23 cellular contexts compared by ENCODE assay signal in genomic region chr21:43954042-43954441, GRCh38. TPM values are rescaled to one million over a fixed set of nuclear protein-coding genes. Genes with fewer than 3 reads are reported as not detected.
DNase-seq lines count a peak whose midpoint lies in the region; ATAC-seq and TF ChIP-seq lines count a peak whose summit lies in the region.
"Had no signal": no experiment of that assay in that cellular context is flagged by ENCODE, and none has a peak within 500 bp of the region (broad histone marks: within the 10 kb centered on the region; RNA-seq: fewer than 3 reads in every experiment).

No MANE protein-coding gene starts in this region.

- no peak overlapping the region for H3K4ac ChIP-seq in neuronal stem cell (ENCODE audit: low read length)

- no peak overlapping the region for H2BK15ac ChIP-seq in neuronal stem cell (ENCODE audit: low read length)

- H3K14ac ChIP-seq in neuronal stem cell (ENCODE audit: low read length): peak overlapping the region; percentile 27

- H2BK12ac ChIP-seq in neuronal stem cell (ENCODE audit: low read length): no peak overlapping the region

- no peak overlapping the region for H2BK120ac ChIP-seq in neuronal stem cell (ENCODE audit: low read depth, low read length)

- H3K27ac ChIP-seq in right atrium auricular region: peak overlapping the region; percentile 73 to 89
- no peak overlapping the region for H3K27ac ChIP-seq in neuronal stem cell (replicated peaks; ENCODE audit: low read length)
- H3K27ac ChIP-seq in substantia nigra (ENCODE audit: low read depth, low read length, poor library complexity, severe bottlenecking): no peak overlapping the region
- H3K27ac ChIP-seq: BLaER1 treated with 17β-estradiol and CSF1 and Interleukin-3, amounts not matched to agents 10 nM and 100 nM; PC-9 had no signal

- no peak overlapping the region for H2BK5ac ChIP-seq in neuronal stem cell (ENCODE audit: low read length)

- H3K4me3 Mint-ChIP-seq in brain (no peak overlapping the region), natural killer cell (no peak overlapping the region)
- H3K4me3 Mint-ChIP-seq: CD4-positive, alpha-beta T cell; H9; HFFc6 had no signal

- DNase-seq in right atrium auricular region (ENCODE audit: low spot score) (no peak), left cardiac atrium (no peak), neuronal stem cell (ENCODE audit: low spot score) (no peak), substantia nigra (lab: John Stamatoyannopoulos, UW) (no peak), natural killer cell (no peak)
- no peak for DNase-seq in activated CD4-positive, CD25-positive, alpha-beta regulatory T cell (lab: John Stamatoyannopoulos, UW)
- DNase-seq: CD4-positive, alpha-beta T cell; H9; HFFc6; KBM-7; MV-4-11; NCI-H1105 treated with DMSO at 0.1 percent for 48 hours; NCI-H146; NCI-H1930; NCI-H2107; NCI-H446; NCI-H526; NCI-H82; NK-92 treated with Interleukin-12 subunit alpha and Interleukin-12 subunit beta, amount 100 ng/mL, for 24 hours; PC-9; SHP77 had no signal

- peak overlapping the region; percentile 5 for H2AK5ac ChIP-seq in neuronal stem cell (ENCODE audit: low read depth, low read length)

- H3K4me2 ChIP-seq in neuronal stem cell (ENCODE audit: insufficient read depth, low read length, poor library complexity, severe bottlenecking): no peak overlapping the region
- H3K4me2 ChIP-seq: PC-9 had no signal

- no peak overlapping the region for H3K9ac ChIP-seq in neuronal stem cell (ENCODE audit: low read depth, low read length, poor library complexity)
- H3K9ac ChIP-seq: BLaER1 treated with 17β-estradiol and CSF1 and Interleukin-3, amounts not matched to agents 10 nM and 100 nM had no signal

- peak overlapping the region in 3 of 5 experiments; percentile 38 to 56 (median 42) for H3K27ac Mint-ChIP-seq in brain
- no peak overlapping the region for H3K27ac Mint-ChIP-seq in natural killer cell
- H3K27ac Mint-ChIP-seq: H9, HFFc6 had no signal

- peaks cover 0 to 49% of the 10 kb centered on the region in 2 donors for H3K4me1 ChIP-seq in right atrium auricular region
- peaks cover 6 to 20% of the 10 kb centered on the region in 2 donors for H3K4me1 ChIP-seq in neuronal stem cell (ENCODE audit: control insufficient read depth in 2 of 2, insufficient read depth in 1 of 2, low read depth in 1 of 2, low read length in 2 of 2)

- no peak overlapping the region for H4K91ac ChIP-seq in neuronal stem cell (ENCODE audit: low read depth, low read length, poor library complexity)

- no peaks in the 10 kb centered on the region for H3K36me3 ChIP-seq in right atrium auricular region
- peaks cover 0 to 8% of the 10 kb centered on the region in 2 donors for H3K36me3 ChIP-seq in neuronal stem cell (replicated peaks in 1 of 2; ENCODE audit: control insufficient read depth in 2 of 2, insufficient read depth in 2 of 2, low read length in 2 of 2)

- ATAC-seq in left cardiac atrium (no peak), natural killer cell (no peak)

- H4K8ac ChIP-seq in neuronal stem cell (ENCODE audit: low read depth, low read length): no peak overlapping the region

- H3K27me3 ChIP-seq in right atrium auricular region: no peaks in the 10 kb centered on the region
- peaks cover 0 to 7% (median 0%) of the 10 kb centered on the region in 3 experiments for H3K27me3 ChIP-seq in neuronal stem cell (ENCODE audit: control insufficient read depth in 3 of 3, insufficient read depth in 3 of 3, low read depth in 1 of 3, low read length in 3 of 3)

- H3K4me3 ChIP-seq in right atrium auricular region (no peak overlapping the region), neuronal stem cell (ENCODE audit: low read length in 2 of 2) (no peak overlapping the region)
- H3K4me3 ChIP-seq: BLaER1 treated with 17β-estradiol and CSF1 and Interleukin-3, amounts not matched to agents 10 nM and 100 nM; PC-9 had no signal

- H3K79me1 ChIP-seq in neuronal stem cell (ENCODE audit: low read depth, low read length): peaks cover 8% of the 10 kb centered on the region

- intact Hi-C loops in left cardiac atrium (cut with DNase I): no loop called here
- intact Hi-C loops in natural killer cell (cut with micrococcal nuclease): no loop called here

- no peak overlapping the region for H3K23ac ChIP-seq in neuronal stem cell (ENCODE audit: low read depth, low read length, poor library complexity)

- no CpG with 5 or more reads among the region's 11 CpGs for WGBS in neuronal stem cell (ENCODE audit: extremely low coverage in 2 of 2, insufficient read length in 2 of 2, insufficient replicate concordance in 1 of 2), 2 donors

- H3K27me3 Mint-ChIP-seq in brain (no peaks in the 10 kb centered on the region), natural killer cell (ENCODE audit: low read depth in 2 of 2) (no peaks in the 10 kb centered on the region)
- H3K27me3 Mint-ChIP-seq: CD4-positive, alpha-beta T cell had no signal

- H3K9me3 Mint-ChIP-seq in brain (peaks cover 0 to 10% (median 10%) of the 10 kb centered on the region in 5 experiments), natural killer cell (no peaks in the 10 kb centered on the region)

- H2AFZ ChIP-seq in neuronal stem cell (ENCODE audit: low read length): no peak overlapping the region
- H2AFZ ChIP-seq: PC-9 had no signal

- H3K9me3 ChIP-seq in right atrium auricular region (peaks cover 0 to 6% of the 10 kb centered on the region in 2 donors), neuronal stem cell (replicated peaks in 1 of 2; ENCODE audit: control insufficient read depth in 2 of 2, insufficient read depth in 1 of 2, low read depth in 1 of 2, low read length in 2 of 2) (peaks cover 4 to 12% of the 10 kb centered on the region in 2 donors)

- H3K36me3 Mint-ChIP-seq in brain: peaks cover 21% of the 10 kb centered on the region
- no peaks in the 10 kb centered on the region for H3K36me3 Mint-ChIP-seq in natural killer cell

- peaks cover 27% of the 10 kb centered on the region for H3K4me1 Mint-ChIP-seq in brain
- peaks cover 13 to 18% of the 10 kb centered on the region in 2 donors for H3K4me1 Mint-ChIP-seq in natural killer cell

- H3K18ac ChIP-seq in neuronal stem cell (ENCODE audit: low read length): peak overlapping the region; percentile 32

- no peak for TF ChIP-seq CTCF in right atrium auricular region (IDR thresholded peaks at IDR 0.05)
- TF ChIP-seq CTCF in brain (conservative IDR thresholded peaks at IDR 0.05): no peak
- no peak for TF ChIP-seq CTCF in natural killer cell (IDR thresholded peaks at IDR 0.05)

RNA-seq across cellular contexts. Expression of gene TRAPPC10, which starts 58.1 kb away (rescaled TPM):
- total RNA-seq in right atrium auricular region: 10 to 100 TPM; 18.2 to 19.7 TPM
- 10 to 100 TPM; 17.0 to 24.9 TPM for total RNA-seq in left cardiac atrium
- 18.2 TPM for polyA plus RNA-seq in brain (ENCODE audit: insufficient read depth, low read depth, low replicate concordance)
- polyA plus RNA-seq in neuronal stem cell (2013, experiment 1 of 2): 11.6 TPM
- 12.2 TPM for polyA plus RNA-seq in neuronal stem cell (2013, experiment 2 of 2)
- total RNA-seq in natural killer cell: 100 to 1,000 TPM; 187 to 232 (median 213) TPM

Comparison
In these comparisons a context has a peak if more than half of its experiments do, and no peak if none do; other contexts are left out.
1. H3K27ac ChIP-seq: peak in right atrium auricular region (2 of 2); none in neuronal stem cell (single experiment) and substantia nigra (single experiment).
2. H3K27ac Mint-ChIP-seq: peak in brain (3 of 5); none in natural killer cell (0 of 2).
3. RNA of gene TRAPPC10, which starts 58.1 kb away (total RNA-seq): 187 to 232 TPM in natural killer cell; 17.0 to 24.9 TPM in left cardiac atrium and 18.2 to 19.7 TPM in right atrium auricular region; every median in the first group is over 4 times any median in the second.